1 cellular context compared by ENCODE assay signal in the genomic region with DNA sequence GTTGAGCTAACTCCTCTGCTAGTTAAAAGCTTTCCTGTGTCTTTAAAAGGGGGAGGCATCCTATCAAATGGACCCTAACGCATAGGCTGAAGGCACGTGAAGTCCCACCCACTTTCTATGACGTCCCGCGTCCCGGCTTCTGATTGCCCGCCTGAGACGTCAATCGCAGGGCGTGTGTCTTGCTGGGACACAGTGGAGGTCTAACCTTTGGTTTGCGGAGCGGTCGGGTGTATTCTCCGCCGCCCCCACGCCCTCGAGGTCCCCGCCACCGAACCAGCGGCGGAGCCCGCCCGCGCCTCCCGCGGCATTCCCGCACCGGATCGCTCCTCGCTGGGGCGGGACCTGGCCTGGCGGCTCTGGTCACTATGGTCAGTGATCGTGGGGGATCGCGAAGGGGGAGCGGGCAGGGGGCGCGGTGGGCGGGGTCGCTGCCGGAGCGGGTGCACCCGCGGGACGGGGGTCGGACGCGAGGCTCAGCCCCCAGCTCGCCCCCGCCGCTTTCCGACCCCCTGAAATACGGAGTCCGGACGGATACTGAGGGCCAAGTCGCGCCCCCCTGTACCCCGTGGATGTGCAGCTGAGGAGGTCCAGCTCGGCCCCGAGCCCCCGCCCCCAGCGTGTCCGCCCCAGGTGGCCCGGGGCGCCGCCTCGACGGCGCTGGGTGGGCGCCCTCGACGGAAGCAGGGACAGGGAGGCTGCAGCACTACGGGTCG.
TF ChIP-seq lines count a peak whose summit lies in the region.

A gene (plus strand): TSS at position 168 of the 713 bp plus-strand sequence. CDS start 198 bp downstream, at position 366.

TF ChIP-seq in HepG2, 621 proteins besides CTCF, POLR2A, EP300 and RAD21 (continued from another document and continues in another):
- TF ChIP-seq, protein P1, sequence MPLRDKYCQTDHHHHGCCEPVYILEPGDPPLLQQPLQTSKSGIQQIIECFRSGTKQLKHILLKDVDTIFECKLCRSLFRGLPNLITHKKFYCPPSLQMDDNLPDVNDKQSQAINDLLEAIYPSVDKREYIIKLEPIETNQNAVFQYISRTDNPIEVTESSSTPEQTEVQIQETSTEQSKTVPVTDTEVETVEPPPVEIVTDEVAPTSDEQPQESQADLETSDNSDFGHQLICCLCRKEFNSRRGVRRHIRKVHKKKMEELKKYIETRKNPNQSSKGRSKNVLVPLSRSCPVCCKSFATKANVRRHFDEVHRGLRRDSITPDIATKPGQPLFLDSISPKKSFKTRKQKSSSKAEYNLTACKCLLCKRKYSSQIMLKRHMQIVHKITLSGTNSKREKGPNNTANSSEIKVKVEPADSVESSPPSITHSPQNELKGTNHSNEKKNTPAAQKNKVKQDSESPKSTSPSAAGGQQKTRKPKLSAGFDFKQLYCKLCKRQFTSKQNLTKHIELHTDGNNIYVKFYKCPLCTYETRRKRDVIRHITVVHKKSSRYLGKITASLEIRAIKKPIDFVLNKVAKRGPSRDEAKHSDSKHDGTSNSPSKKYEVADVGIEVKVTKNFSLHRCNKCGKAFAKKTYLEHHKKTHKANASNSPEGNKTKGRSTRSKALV (CRISPR knock-in tag; IDR thresholded peaks at IDR 0.05): 0 out of 2 replicates have a peak, but pooled peaks have one; percentile 1
- TF ChIP-seq RFX5 (IDR thresholded peaks at IDR 0.05; ENCODE audit: low read depth, low read length): no peak
- no peak for TF ChIP-seq ZIK1 (CRISPR knock-in tag; IDR thresholded peaks at IDR 0.05; ENCODE audit: borderline replicate concordance, low read depth)
- TF ChIP-seq NR2F1 (CRISPR knock-in tag; IDR thresholded peaks at IDR 0.05): no peak
- TF ChIP-seq, protein P2, sequence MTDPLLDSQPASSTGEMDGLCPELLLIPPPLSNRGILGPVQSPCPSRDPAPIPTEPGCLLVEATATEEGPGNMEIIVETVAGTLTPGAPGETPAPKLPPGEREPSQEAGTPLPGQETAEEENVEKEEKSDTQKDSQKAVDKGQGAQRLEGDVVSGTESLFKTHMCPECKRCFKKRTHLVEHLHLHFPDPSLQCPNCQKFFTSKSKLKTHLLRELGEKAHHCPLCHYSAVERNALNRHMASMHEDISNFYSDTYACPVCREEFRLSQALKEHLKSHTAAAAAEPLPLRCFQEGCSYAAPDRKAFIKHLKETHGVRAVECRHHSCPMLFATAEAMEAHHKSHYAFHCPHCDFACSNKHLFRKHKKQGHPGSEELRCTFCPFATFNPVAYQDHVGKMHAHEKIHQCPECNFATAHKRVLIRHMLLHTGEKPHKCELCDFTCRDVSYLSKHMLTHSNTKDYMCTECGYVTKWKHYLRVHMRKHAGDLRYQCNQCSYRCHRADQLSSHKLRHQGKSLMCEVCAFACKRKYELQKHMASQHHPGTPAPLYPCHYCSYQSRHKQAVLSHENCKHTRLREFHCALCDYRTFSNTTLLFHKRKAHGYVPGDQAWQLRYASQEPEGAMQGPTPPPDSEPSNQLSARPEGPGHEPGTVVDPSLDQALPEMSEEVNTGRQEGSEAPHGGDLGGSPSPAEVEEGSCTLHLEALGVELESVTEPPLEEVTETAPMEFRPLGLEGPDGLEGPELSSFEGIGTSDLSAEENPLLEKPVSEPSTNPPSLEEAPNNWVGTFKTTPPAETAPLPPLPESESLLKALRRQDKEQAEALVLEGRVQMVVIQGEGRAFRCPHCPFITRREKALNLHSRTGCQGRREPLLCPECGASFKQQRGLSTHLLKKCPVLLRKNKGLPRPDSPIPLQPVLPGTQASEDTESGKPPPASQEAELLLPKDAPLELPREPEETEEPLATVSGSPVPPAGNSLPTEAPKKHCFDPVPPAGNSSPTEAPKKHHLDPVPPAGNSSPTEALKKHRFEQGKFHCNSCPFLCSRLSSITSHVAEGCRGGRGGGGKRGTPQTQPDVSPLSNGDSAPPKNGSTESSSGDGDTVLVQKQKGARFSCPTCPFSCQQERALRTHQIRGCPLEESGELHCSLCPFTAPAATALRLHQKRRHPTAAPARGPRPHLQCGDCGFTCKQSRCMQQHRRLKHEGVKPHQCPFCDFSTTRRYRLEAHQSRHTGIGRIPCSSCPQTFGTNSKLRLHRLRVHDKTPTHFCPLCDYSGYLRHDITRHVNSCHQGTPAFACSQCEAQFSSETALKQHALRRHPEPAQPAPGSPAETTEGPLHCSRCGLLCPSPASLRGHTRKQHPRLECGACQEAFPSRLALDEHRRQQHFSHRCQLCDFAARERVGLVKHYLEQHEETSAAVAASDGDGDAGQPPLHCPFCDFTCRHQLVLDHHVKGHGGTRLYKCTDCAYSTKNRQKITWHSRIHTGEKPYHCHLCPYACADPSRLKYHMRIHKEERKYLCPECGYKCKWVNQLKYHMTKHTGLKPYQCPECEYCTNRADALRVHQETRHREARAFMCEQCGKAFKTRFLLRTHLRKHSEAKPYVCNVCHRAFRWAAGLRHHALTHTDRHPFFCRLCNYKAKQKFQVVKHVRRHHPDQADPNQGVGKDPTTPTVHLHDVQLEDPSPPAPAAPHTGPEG (CRISPR knock-in tag; IDR thresholded peaks at IDR 0.05): peak; percentile 100
- TF ChIP-seq FOXJ3 (CRISPR knock-in tag; IDR thresholded peaks at IDR 0.05; ENCODE audit: borderline replicate concordance): no peak
- 0 out of 2 replicates have a peak, but pooled peaks have one; percentile 43 for TF ChIP-seq ZBTB1 (CRISPR knock-in tag; IDR thresholded peaks at IDR 0.05; ENCODE audit: borderline replicate concordance)
- no peak for TF ChIP-seq DPF2 (CRISPR knock-in tag; IDR thresholded peaks at IDR 0.05; ENCODE audit: borderline replicate concordance, low read depth)
- TF ChIP-seq ZSCAN29 (CRISPR knock-in tag; conservative IDR thresholded peaks at IDR 0.05): 0 out of 2 replicates have a peak, but pooled peaks have one; percentile 23
- TF ChIP-seq MAFF (IDR thresholded peaks at IDR 0.05; ENCODE audit: low read depth, low read length): no peak
- TF ChIP-seq, protein P3, sequence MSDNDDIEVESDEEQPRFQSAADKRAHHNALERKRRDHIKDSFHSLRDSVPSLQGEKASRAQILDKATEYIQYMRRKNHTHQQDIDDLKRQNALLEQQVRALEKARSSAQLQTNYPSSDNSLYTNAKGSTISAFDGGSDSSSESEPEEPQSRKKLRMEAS (IDR thresholded peaks at IDR 0.05): peak; percentile 84
- peak; percentile 95 for TF ChIP-seq ZNF777 (CRISPR knock-in tag; IDR thresholded peaks at IDR 0.05)
- TF ChIP-seq, protein P4, sequence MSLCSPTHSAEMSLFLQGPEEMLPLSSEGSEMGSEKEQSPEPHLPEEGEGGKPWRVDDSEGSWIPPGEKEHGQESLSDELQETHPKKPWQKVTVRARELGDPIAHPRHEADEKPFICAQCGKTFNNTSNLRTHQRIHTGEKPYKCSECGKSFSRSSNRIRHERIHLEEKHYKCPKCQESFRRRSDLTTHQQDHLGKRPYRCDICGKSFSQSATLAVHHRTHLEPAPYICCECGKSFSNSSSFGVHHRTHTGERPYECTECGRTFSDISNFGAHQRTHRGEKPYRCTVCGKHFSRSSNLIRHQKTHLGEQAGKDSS (CRISPR knock-in tag; IDR thresholded peaks at IDR 0.05; ENCODE audit: borderline replicate concordance, low read depth): peak; percentile 80; the same call in 1 of the 2 replicates
- TF ChIP-seq, protein P5, sequence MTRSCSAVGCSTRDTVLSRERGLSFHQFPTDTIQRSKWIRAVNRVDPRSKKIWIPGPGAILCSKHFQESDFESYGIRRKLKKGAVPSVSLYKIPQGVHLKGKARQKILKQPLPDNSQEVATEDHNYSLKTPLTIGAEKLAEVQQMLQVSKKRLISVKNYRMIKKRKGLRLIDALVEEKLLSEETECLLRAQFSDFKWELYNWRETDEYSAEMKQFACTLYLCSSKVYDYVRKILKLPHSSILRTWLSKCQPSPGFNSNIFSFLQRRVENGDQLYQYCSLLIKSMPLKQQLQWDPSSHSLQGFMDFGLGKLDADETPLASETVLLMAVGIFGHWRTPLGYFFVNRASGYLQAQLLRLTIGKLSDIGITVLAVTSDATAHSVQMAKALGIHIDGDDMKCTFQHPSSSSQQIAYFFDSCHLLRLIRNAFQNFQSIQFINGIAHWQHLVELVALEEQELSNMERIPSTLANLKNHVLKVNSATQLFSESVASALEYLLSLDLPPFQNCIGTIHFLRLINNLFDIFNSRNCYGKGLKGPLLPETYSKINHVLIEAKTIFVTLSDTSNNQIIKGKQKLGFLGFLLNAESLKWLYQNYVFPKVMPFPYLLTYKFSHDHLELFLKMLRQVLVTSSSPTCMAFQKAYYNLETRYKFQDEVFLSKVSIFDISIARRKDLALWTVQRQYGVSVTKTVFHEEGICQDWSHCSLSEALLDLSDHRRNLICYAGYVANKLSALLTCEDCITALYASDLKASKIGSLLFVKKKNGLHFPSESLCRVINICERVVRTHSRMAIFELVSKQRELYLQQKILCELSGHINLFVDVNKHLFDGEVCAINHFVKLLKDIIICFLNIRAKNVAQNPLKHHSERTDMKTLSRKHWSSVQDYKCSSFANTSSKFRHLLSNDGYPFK (CRISPR knock-in tag; IDR thresholded peaks at IDR 0.05; ENCODE audit: borderline replicate concordance): no peak
- TF ChIP-seq SMC3 (IDR thresholded peaks at IDR 0.05; ENCODE audit: low read length): no peak
- TF ChIP-seq, protein P6, sequence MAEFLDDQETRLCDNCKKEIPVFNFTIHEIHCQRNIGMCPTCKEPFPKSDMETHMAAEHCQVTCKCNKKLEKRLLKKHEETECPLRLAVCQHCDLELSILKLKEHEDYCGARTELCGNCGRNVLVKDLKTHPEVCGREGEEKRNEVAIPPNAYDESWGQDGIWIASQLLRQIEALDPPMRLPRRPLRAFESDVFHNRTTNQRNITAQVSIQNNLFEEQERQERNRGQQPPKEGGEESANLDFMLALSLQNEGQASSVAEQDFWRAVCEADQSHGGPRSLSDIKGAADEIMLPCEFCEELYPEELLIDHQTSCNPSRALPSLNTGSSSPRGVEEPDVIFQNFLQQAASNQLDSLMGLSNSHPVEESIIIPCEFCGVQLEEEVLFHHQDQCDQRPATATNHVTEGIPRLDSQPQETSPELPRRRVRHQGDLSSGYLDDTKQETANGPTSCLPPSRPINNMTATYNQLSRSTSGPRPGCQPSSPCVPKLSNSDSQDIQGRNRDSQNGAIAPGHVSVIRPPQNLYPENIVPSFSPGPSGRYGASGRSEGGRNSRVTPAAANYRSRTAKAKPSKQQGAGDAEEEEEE (CRISPR knock-in tag; IDR thresholded peaks at IDR 0.05; ENCODE audit: borderline replicate concordance): no peak
- 0 out of 2 replicates have a peak, but pooled peaks have one; percentile 50 for TF ChIP-seq SMAD1 (CRISPR knock-in tag; IDR thresholded peaks at IDR 0.05; ENCODE audit: borderline replicate concordance, low read depth)
- TF ChIP-seq THAP11 (CRISPR knock-in tag; IDR thresholded peaks at IDR 0.05): peak; percentile 67
- TF ChIP-seq ZNF432 (CRISPR knock-in tag; IDR thresholded peaks at IDR 0.05; ENCODE audit: borderline replicate concordance): no peak
- peak; percentile 26; the same call in 1 of the 2 replicates for TF ChIP-seq RARA (CRISPR knock-in tag; IDR thresholded peaks at IDR 0.05)
- no peak for TF ChIP-seq RBAK (CRISPR knock-in tag; IDR thresholded peaks at IDR 0.05)
- peak; percentile 32; the same call in 1 of the 2 replicates for TF ChIP-seq GATAD2A (CRISPR knock-in tag; IDR thresholded peaks at IDR 0.05)
- 0 out of 2 replicates have a peak, but pooled peaks have one; percentile 36 for TF ChIP-seq TARDBP (CRISPR knock-in tag; IDR thresholded peaks at IDR 0.05)
- TF ChIP-seq ARNT2 (CRISPR knock-in tag; IDR thresholded peaks at IDR 0.05; ENCODE audit: low read depth): no peak
- no peak for TF ChIP-seq ZNF747 (CRISPR knock-in tag; IDR thresholded peaks at IDR 0.05; ENCODE audit: borderline replicate concordance)
- TF ChIP-seq ETV5 (CRISPR knock-in tag; IDR thresholded peaks at IDR 0.05; ENCODE audit: borderline replicate concordance): 0 out of 2 replicates have a peak, but pooled peaks have one; percentile 18
- TF ChIP-seq KDM5B (CRISPR knock-in tag; IDR thresholded peaks at IDR 0.05; ENCODE audit: borderline replicate concordance): peak; percentile 14; the same call in 1 of the 2 replicates
- peak; percentile 97 for TF ChIP-seq NFYC (CRISPR knock-in tag; IDR thresholded peaks at IDR 0.05)
- no peak for TF ChIP-seq ZFP36L2 (CRISPR knock-in tag; IDR thresholded peaks at IDR 0.05)
- TF ChIP-seq CREB1 (IDR thresholded peaks at IDR 0.05): peak; percentile 90
- TF ChIP-seq CREB1 (CRISPR knock-in tag; IDR thresholded peaks at IDR 0.05): peak; percentile 96
- peak; percentile 38; the same call in 1 of the 2 replicates for TF ChIP-seq ELF3 (CRISPR knock-in tag; IDR thresholded peaks at IDR 0.05)
- no peak for TF ChIP-seq ZNF337 (CRISPR knock-in tag; IDR thresholded peaks at IDR 0.05; ENCODE audit: borderline replicate concordance, low read depth)
- TF ChIP-seq, protein P7, sequence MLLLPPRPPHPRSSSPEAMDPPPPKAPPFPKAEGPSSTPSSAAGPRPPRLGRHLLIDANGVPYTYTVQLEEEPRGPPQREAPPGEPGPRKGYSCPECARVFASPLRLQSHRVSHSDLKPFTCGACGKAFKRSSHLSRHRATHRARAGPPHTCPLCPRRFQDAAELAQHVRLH (CRISPR knock-in tag; IDR thresholded peaks at IDR 0.05; ENCODE audit: borderline replicate concordance, low read depth): peak; percentile 44; the same call in 1 of the 2 replicates
- no peak for TF ChIP-seq ETV6 (CRISPR knock-in tag; conservative IDR thresholded peaks at IDR 0.05)
- no peak for TF ChIP-seq NFE2L2 (IDR thresholded peaks at IDR 0.05; ENCODE audit: low read length)
- TF ChIP-seq, protein P8, sequence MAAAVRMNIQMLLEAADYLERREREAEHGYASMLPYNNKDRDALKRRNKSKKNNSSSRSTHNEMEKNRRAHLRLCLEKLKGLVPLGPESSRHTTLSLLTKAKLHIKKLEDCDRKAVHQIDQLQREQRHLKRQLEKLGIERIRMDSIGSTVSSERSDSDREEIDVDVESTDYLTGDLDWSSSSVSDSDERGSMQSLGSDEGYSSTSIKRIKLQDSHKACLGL (CRISPR knock-in tag; IDR thresholded peaks at IDR 0.05): peak; percentile 55; the same call in 1 of the 2 replicates
- no peak for TF ChIP-seq SSRP1 (CRISPR knock-in tag; IDR thresholded peaks at IDR 0.05)
- 0 out of 2 replicates have a peak, but pooled peaks have one; percentile 25 for TF ChIP-seq CHCHD3 (CRISPR knock-in tag; IDR thresholded peaks at IDR 0.05)
